ENCODE assay signal across 10 cellular contexts in the genomic region with DNA sequence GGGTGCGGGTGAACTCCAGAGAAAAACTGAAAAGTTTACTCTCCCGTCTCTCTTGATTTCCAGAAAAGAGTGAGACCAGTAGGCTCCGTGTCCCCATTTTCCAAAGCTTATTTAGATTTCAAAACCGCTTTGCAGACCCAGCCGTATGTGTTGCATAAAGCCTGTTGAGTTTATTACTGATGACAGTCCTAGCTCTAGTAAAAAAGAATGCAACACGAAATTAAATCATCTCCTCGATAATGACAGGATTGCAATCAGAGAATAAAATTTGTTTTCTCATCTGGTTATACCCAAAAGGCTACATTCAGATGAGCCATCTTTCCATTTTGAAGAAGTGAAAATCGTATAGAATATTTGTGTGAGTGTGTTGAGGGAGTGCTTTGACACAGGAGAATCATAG. TPM values are rescaled to one million over a fixed set of nuclear protein-coding genes. Genes with fewer than 3 reads are reported as not detected.
"Had no signal": no experiment of that assay in that cellular context is flagged by ENCODE, and none has a peak within 500 bp of the region (broad histone marks: within the 10 kb centered on the region; RNA-seq: fewer than 3 reads in every experiment).

No MANE protein-coding gene starts in this region.

- H3K4me2 ChIP-seq: KMS-11 had no signal

- H3K27ac ChIP-seq: GM23248, HL-60, KMS-11 had no signal

- H3K9ac ChIP-seq: GM23248, KMS-11 had no signal

- DNase-seq: GM23248, GOT3, H9, HCEC 1CT, KBM-7 had no signal

- ATAC-seq: HepG2 had no signal

- H3K4me3 ChIP-seq: GM23248 had no signal

- H2AFZ ChIP-seq: GM23248 had no signal

- FAIRE-seq: H54, HepG2 had no signal

RNA-seq across cellular contexts. Expression of gene VCX3A, which starts 16.1 kb away (rescaled TPM):
- total RNA-seq: GM23248, HepG2 had no signal
- polyA plus RNA-seq: GM23248, IgD-negative memory B cell had no signal
